Comparison of ENCODE assay signal across 9 cellular contexts in genomic region chr18:2572892-2573291, GRCh38. TPM values are rescaled to one million over a fixed set of nuclear protein-coding genes. Genes with fewer than 3 reads are reported as not detected.
DNase-seq lines count a peak whose midpoint lies in the region; ATAC-seq and TF ChIP-seq lines count a peak whose summit lies in the region.
"Had no signal": no experiment of that assay in that cellular context is flagged by ENCODE, and none has a peak within 500 bp of the region (broad histone marks: within the 10 kb centered on the region; RNA-seq: fewer than 3 reads in every experiment).

No MANE protein-coding gene starts in this region.

- no peak for ATAC-seq in GM21786 (IDR thresholded peaks at IDR 0.05; ENCODE audit: unreplicated experiment)

- intact Hi-C loops in CD4-positive, alpha-beta memory T cell (cut with micrococcal nuclease): no loop called here
- intact Hi-C loops in adrenal gland (cut with DNase I): loop anchor here in 1 of 2 donors (10.0 kb wide), 1 partner anchor 82 kb away; the partner anchor contains the start of gene SMCHD1

- H3K27ac ChIP-seq in CD4-positive, alpha-beta memory T cell (ENCODE audit: low read depth, low read length): peak overlapping the region; percentile 99
- peak overlapping the region; percentile 73 for H3K27ac ChIP-seq in HUES48 (ENCODE audit: low read depth, low read length)
- H3K27ac ChIP-seq in adrenal gland: no peak overlapping the region
- H3K27ac ChIP-seq: upper lobe of left lung had no signal

- peak overlapping the region; percentile 87 to 100 (median 100) for H3K27ac Mint-ChIP-seq in CD4-positive, alpha-beta memory T cell
- H3K27ac Mint-ChIP-seq in activated naive CD8-positive, alpha-beta T cell treated with anti-CD3 and anti-CD28 coated beads for 36 hours: peak overlapping the region; percentile 20

- H3K9me3 ChIP-seq in CD4-positive, alpha-beta memory T cell (ENCODE audit: control insufficient read depth in 1 of 2, low read length in 2 of 2): no peaks in the 10 kb centered on the region
- H3K9me3 ChIP-seq in HUES48 (ENCODE audit: control insufficient read depth, insufficient read depth, low read length) (no peaks in the 10 kb centered on the region), adrenal gland (replicated peaks in 1 of 3) (no peaks in the 10 kb centered on the region)
- H3K9me3 ChIP-seq: upper lobe of left lung had no signal

- H3K4me1 Mint-ChIP-seq in CD4-positive, alpha-beta memory T cell: peaks cover 40 to 70% (median 56%) of the 10 kb centered on the region in 4 donors
- H3K4me1 Mint-ChIP-seq in activated naive CD8-positive, alpha-beta T cell treated with anti-CD3 and anti-CD28 coated beads for 36 hours: peaks cover 34% of the 10 kb centered on the region

- no peaks in the 10 kb centered on the region for H3K27me3 Mint-ChIP-seq in CD4-positive, alpha-beta memory T cell
- no peaks in the 10 kb centered on the region for H3K27me3 Mint-ChIP-seq in activated naive CD8-positive, alpha-beta T cell treated with anti-CD3 and anti-CD28 coated beads for 36 hours

- no peak for TF ChIP-seq CTCF in kidney epithelial cell (IDR thresholded peaks at IDR 0.05; ENCODE audit: insufficient read depth, low read length, poor library complexity, severe bottlenecking)
- TF ChIP-seq CTCF in adrenal gland (IDR thresholded peaks at IDR 0.05): no peak

- no peaks in the 10 kb centered on the region for H3K36me3 ChIP-seq in CD4-positive, alpha-beta memory T cell (ENCODE audit: insufficient read depth, low read length)
- H3K36me3 ChIP-seq in HUES48 (ENCODE audit: control insufficient read depth, insufficient read depth, low read length) (peaks cover 37% of the 10 kb centered on the region), kidney epithelial cell (ENCODE audit: control insufficient read depth, insufficient read depth, low read length) (no peaks in the 10 kb centered on the region), adrenal gland (replicated peaks in 1 of 2) (no peaks in the 10 kb centered on the region)
- H3K36me3 ChIP-seq: upper lobe of left lung had no signal

- POLR2A ChIA-PET in CD4-positive, alpha-beta memory T cell (lab: Charles Lee; ENCODE audit: partially characterized antibody): interaction anchor here (6.0 to 8.6 kb wide), 5 partner anchors 16 to 85 kb away, joined by 40 to 261 read pairs (median 66); partner anchors contain the start of gene SMCHD1

- no peak overlapping the region for H3K9ac ChIP-seq in HUES48 (ENCODE audit: low read depth, low read length)

- H3K4me3 ChIP-seq in CD4-positive, alpha-beta memory T cell (ENCODE audit: low read length in 2 of 2): peak overlapping the region in 1 of 2 donors; percentile 19
- H3K4me3 ChIP-seq in HUES48 (ENCODE audit: low read depth, low read length) (peak overlapping the region; percentile 96), kidney epithelial cell (ENCODE audit: low read depth, low read length) (peak overlapping the region; percentile 74), adrenal gland (no peak overlapping the region)

- peaks cover 50% of the 10 kb centered on the region for H3K4me1 ChIP-seq in CD4-positive, alpha-beta memory T cell (ENCODE audit: insufficient read depth, low read length)
- H3K4me1 ChIP-seq in HUES48 (ENCODE audit: control insufficient read depth, insufficient read depth, low read length) (peaks cover 23% of the 10 kb centered on the region; the same call in 1 of the 2 replicates), adrenal gland (replicated peaks in 1 of 2) (peaks cover 11% of the 10 kb centered on the region in 2 donors)

- DNase-seq in CD4-positive, alpha-beta memory T cell: no peak
- DNase-seq in activated naive CD8-positive, alpha-beta T cell treated with anti-CD3 and anti-CD28 coated beads for 36 hours: no peak
- DNase-seq in kidney epithelial cell (ENCODE audit: low read depth): no peak
- DNase-seq in NCI-H524 treated with DMSO at 0.1 percent for 48 hours (lab: John Stamatoyannopoulos, UW): no peak
- DNase-seq in cerebellar cortex (ENCODE audit: low spot score): no peak
- DNase-seq in adrenal gland: no peak
- DNase-seq: upper lobe of left lung had no signal

- no peaks in the 10 kb centered on the region for H3K27me3 ChIP-seq in CD4-positive, alpha-beta memory T cell (ENCODE audit: insufficient read depth, low read length)
- no peaks in the 10 kb centered on the region for H3K27me3 ChIP-seq in HUES48 (ENCODE audit: control insufficient read depth, insufficient read depth, low read length)
- H3K27me3 ChIP-seq in kidney epithelial cell (ENCODE audit: control insufficient read depth, insufficient read depth, low read length): no peaks in the 10 kb centered on the region
- no peaks in the 10 kb centered on the region for H3K27me3 ChIP-seq in adrenal gland
- H3K27me3 ChIP-seq: upper lobe of left lung had no signal

- peak overlapping the region; percentile 65 to 100 (median 88) for H3K4me3 Mint-ChIP-seq in CD4-positive, alpha-beta memory T cell
- H3K4me3 Mint-ChIP-seq in activated naive CD8-positive, alpha-beta T cell treated with anti-CD3 and anti-CD28 coated beads for 36 hours: peak overlapping the region; percentile 99

- 34 to 53% (median 42%) methylated on average over 5 of the region's 5 CpGs for WGBS in adrenal gland, 4 donors

- peaks cover 0 to 14% of the 10 kb centered on the region in 2 donors for H3K36me3 Mint-ChIP-seq in CD4-positive, alpha-beta memory T cell
- H3K36me3 Mint-ChIP-seq in activated naive CD8-positive, alpha-beta T cell treated with anti-CD3 and anti-CD28 coated beads for 36 hours: peaks cover 59% of the 10 kb centered on the region

- peaks cover 0 to 8% (median 0%) of the 10 kb centered on the region in 8 donors for H3K9me3 Mint-ChIP-seq in CD4-positive, alpha-beta memory T cell
- no peaks in the 10 kb centered on the region for H3K9me3 Mint-ChIP-seq in activated naive CD8-positive, alpha-beta T cell treated with anti-CD3 and anti-CD28 coated beads for 36 hours

- TF ChIP-seq POLR2A in adrenal gland (IDR thresholded peaks at IDR 0.05): no peak

- CTCF ChIA-PET in CD4-positive, alpha-beta memory T cell (lab: Charles Lee; ENCODE audit: partially characterized antibody): interaction anchor here (0.9 to 3.6 kb wide), 4 partner anchors 16 to 164 kb away, joined by 4 to 16 read pairs (median 8); partner anchors contain the start of gene SMCHD1

RNA-seq across cellular contexts. Expression of gene NDC80, which starts 1.5 kb away (rescaled TPM):
- 1 to 10 TPM; 3.8 to 6.2 TPM for total RNA-seq in CD4-positive, alpha-beta memory T cell
- polyA plus RNA-seq in CD4-positive, alpha-beta memory T cell: 1 to 10 TPM; 2.1 to 6.4 TPM
- total RNA-seq in activated naive CD8-positive, alpha-beta T cell treated with anti-CD3 and anti-CD28 coated beads for 36 hours: 10 to 100 TPM; 81.6 to 89.7 TPM
- total RNA-seq in kidney epithelial cell: 4.4 and 5.2 TPM in 2 replicates
- total RNA-seq in adrenal gland: 1 to 10 TPM in 1 of 8 donors, under 1 TPM in 6, not detected in 1; 0.35 to 1.3 (median 0.79) TPM
- polyA plus RNA-seq in adrenal gland: 1 to 10 TPM in 2 of 3 donors, under 1 TPM in 1; 0.71 to 1.7 (median 1.2) TPM

RNA-seq across cellular contexts. Expression of gene METTL4, which starts 1.6 kb away (rescaled TPM):
- 10 to 100 TPM; 25.8 to 29.3 TPM for total RNA-seq in CD4-positive, alpha-beta memory T cell
- 10 to 100 TPM; 15.7 to 16.4 TPM for polyA plus RNA-seq in CD4-positive, alpha-beta memory T cell
- 10 to 100 TPM; 20.4 to 22.2 TPM for total RNA-seq in activated naive CD8-positive, alpha-beta T cell treated with anti-CD3 and anti-CD28 coated beads for 36 hours
- total RNA-seq in kidney epithelial cell: 7.9 and 11.0 TPM in 2 replicates
- total RNA-seq in adrenal gland: 1 to 10 TPM; 1.3 to 8.7 (median 5.6) TPM
- polyA plus RNA-seq in adrenal gland: 1 to 10 TPM; 4.3 to 7.9 (median 6.1) TPM

Comparison
In these comparisons a context has a peak if more than half of its experiments do, and no peak if none do; other contexts are left out.
1. H3K27ac ChIP-seq: peak in CD4-positive, alpha-beta memory T cell (single experiment) and HUES48 (single experiment); none in adrenal gland (0 of 5).
2. H3K4me3 ChIP-seq: peak in HUES48 (single experiment) and kidney epithelial cell (single experiment); none in adrenal gland (0 of 4).
3. RNA of gene NDC80, which starts 1.5 kb away (total RNA-seq): 81.6 to 89.7 TPM in activated naive CD8-positive, alpha-beta T cell treated with anti-CD3 and anti-CD28 coated beads for 36 hours; 3.8 to 6.2 TPM in CD4-positive, alpha-beta memory T cell, 4.4 to 5.2 TPM in kidney epithelial cell and 0.35 to 1.3 TPM in adrenal gland; every median in the first group is over 10 times any median in the second.